ENCODE assay signal across 8 cellular contexts in the genomic region with DNA sequence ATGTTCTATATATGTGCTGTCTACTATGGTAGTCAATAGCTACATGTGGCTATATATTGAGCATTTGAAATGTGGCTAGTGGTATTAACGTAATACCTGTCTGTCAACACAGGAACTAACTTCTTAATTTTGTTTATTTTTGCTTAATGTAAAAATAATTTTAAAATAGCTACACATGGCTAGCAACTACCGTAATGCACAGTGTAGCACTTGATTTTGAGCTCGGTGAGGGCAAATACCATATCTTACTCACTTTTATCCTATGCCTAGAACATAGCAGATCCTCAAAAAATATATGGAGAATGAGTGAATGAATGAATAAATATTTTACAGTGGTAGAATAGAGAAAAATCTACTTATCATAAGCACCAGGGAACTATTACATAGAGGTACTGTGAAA.
"Had no signal": no experiment of that assay in that cellular context is flagged by ENCODE, and none has a peak within 500 bp of the region (broad histone marks: within the 10 kb centered on the region; RNA-seq: fewer than 3 reads in every experiment).

No MANE protein-coding gene starts in this region.

- ATAC-seq: GM12878 had no signal

- H3K4me3 ChIP-seq: GM12878 had no signal

- DNase-seq: GDM1, GF-D8 had no signal

- FAIRE-seq: G401.6, GM12878, GM12891, GM12892, GM18507, GM19239 had no signal
